ENCODE assay signal across 18 cellular contexts in genomic region chr11:61256710-61257482, GRCh38. TPM values are rescaled to one million over a fixed set of nuclear protein-coding genes. Genes with fewer than 3 reads are reported as not detected.
"Had no signal": no experiment of that assay in that cellular context is flagged by ENCODE, and none has a peak within 500 bp of the region (broad histone marks: within the 10 kb centered on the region; RNA-seq: fewer than 3 reads in every experiment).

No MANE protein-coding gene starts in this region.

- DNase-seq: activated CD4-positive, alpha-beta memory T cell treated with anti-CD3 and anti-CD28 coated beads for 36 hours; activated CD4-positive, alpha-beta T cell treated with anti-CD3 and anti-CD28 coated beads for 36 hours; activated CD8-positive, alpha-beta memory T cell treated with anti-CD3 and anti-CD28 coated beads, Interleukin-2, amount 10 ng/mL, durations not matched to agents 7 days and 5 days; activated effector memory CD4-positive, alpha-beta T cell treated with Interleukin-2 at 50 U/mL for 16 hours; activated naive CD4-positive, alpha-beta T cell treated with anti-CD3 and anti-CD28 coated beads, Interleukin-2, amount 50 U/mL, for 16 hours; activated T-cell treated with anti-CD3 and anti-CD28 coated beads, Interleukin-2, amount 50 U/mL, for 24 hours; erythroblast; gastrocnemius medialis; heart left ventricle; stimulated activated CD4-positive, alpha-beta T cell treated with anti-CD3 and anti-CD28 coated beads, Interleukin-2, amount 100 ng/mL, for 48 hours; T-helper 9 cell; tibial artery; uterus had no signal

- H3K36me3 Mint-ChIP-seq: activated CD4-positive, alpha-beta memory T cell treated with anti-CD3 and anti-CD28 coated beads for 36 hours; activated CD8-positive, alpha-beta memory T cell treated with anti-CD3 and anti-CD28 coated beads, Interleukin-2, amount 10 ng/mL, durations not matched to agents 7 days and 5 days; mesothelial cell of epicardium; stimulated activated memory B cell treated with anti-CD40 and anti-IgM and Interleukin-4, amounts not matched to agents 10 μg/mL and 1 μg/mL and 100 μg/mL, for 72 hours had no signal

- H3K4me1 ChIP-seq: gastrocnemius medialis, heart left ventricle, parathyroid adenoma, tibial artery, uterus had no signal

- H2AFZ ChIP-seq: parathyroid adenoma had no signal

- H3K27me3 Mint-ChIP-seq: activated CD4-positive, alpha-beta T cell treated with anti-CD3 and anti-CD28 coated beads for 36 hours; activated CD8-positive, alpha-beta memory T cell treated with anti-CD3 and anti-CD28 coated beads, Interleukin-2, amount 10 ng/mL, durations not matched to agents 7 days and 5 days; activated T-cell treated with anti-CD3 and anti-CD28 coated beads, Interleukin-2, amount 50 U/mL, for 24 hours; stimulated activated memory B cell treated with anti-CD40 and anti-IgM and Interleukin-4, amounts not matched to agents 10 μg/mL and 1 μg/mL and 100 μg/mL, for 72 hours had no signal

- H3K9ac ChIP-seq: parathyroid adenoma had no signal

- H3K27ac Mint-ChIP-seq: activated CD4-positive, alpha-beta memory T cell treated with anti-CD3 and anti-CD28 coated beads for 36 hours; activated CD4-positive, alpha-beta T cell treated with anti-CD3 and anti-CD28 coated beads for 36 hours; activated CD8-positive, alpha-beta memory T cell treated with anti-CD3 and anti-CD28 coated beads, Interleukin-2, amount 10 ng/mL, durations not matched to agents 7 days and 5 days; activated T-cell treated with anti-CD3 and anti-CD28 coated beads, Interleukin-2, amount 50 U/mL, for 24 hours; mesothelial cell of epicardium; stimulated activated memory B cell treated with anti-CD40 and anti-IgM and Interleukin-4, amounts not matched to agents 10 μg/mL and 1 μg/mL and 100 μg/mL, for 72 hours had no signal

- H3K27me3 ChIP-seq: gastrocnemius medialis, heart left ventricle, tibial artery, uterus had no signal

- H3K4me1 Mint-ChIP-seq: activated CD4-positive, alpha-beta T cell treated with anti-CD3 and anti-CD28 coated beads for 36 hours; mesothelial cell of epicardium had no signal

- H3K9me3 Mint-ChIP-seq: activated CD4-positive, alpha-beta memory T cell treated with anti-CD3 and anti-CD28 coated beads for 36 hours; activated T-cell treated with anti-CD3 and anti-CD28 coated beads, Interleukin-2, amount 50 U/mL, for 24 hours; mesothelial cell of epicardium; stimulated activated memory B cell treated with anti-CD40 and anti-IgM and Interleukin-4, amounts not matched to agents 10 μg/mL and 1 μg/mL and 100 μg/mL, for 72 hours had no signal

- H3K9me3 ChIP-seq: gastrocnemius medialis, heart left ventricle, tibial artery, uterus had no signal

- H3K27ac ChIP-seq: gastrocnemius medialis, heart left ventricle, parathyroid adenoma, tibial artery, uterus had no signal

- H3K4me3 ChIP-seq: gastrocnemius medialis, heart left ventricle, lung, tibial artery, uterus had no signal

- H3K4me3 Mint-ChIP-seq: activated CD4-positive, alpha-beta memory T cell treated with anti-CD3 and anti-CD28 coated beads for 36 hours; activated CD4-positive, alpha-beta T cell treated with anti-CD3 and anti-CD28 coated beads for 36 hours; activated CD8-positive, alpha-beta memory T cell treated with anti-CD3 and anti-CD28 coated beads, Interleukin-2, amount 10 ng/mL, durations not matched to agents 7 days and 5 days; activated T-cell treated with anti-CD3 and anti-CD28 coated beads, Interleukin-2, amount 50 U/mL, for 24 hours; mesothelial cell of epicardium; stimulated activated memory B cell treated with anti-CD40 and anti-IgM and Interleukin-4, amounts not matched to agents 10 μg/mL and 1 μg/mL and 100 μg/mL, for 72 hours had no signal

- H3K36me3 ChIP-seq: gastrocnemius medialis, heart left ventricle, uterus had no signal

RNA-seq across cellular contexts. Expression of gene PGA5, which starts 15.9 kb away (rescaled TPM):
- total RNA-seq: activated CD4-positive, alpha-beta memory T cell treated with anti-CD3 and anti-CD28 coated beads for 36 hours; activated CD4-positive, alpha-beta T cell treated with anti-CD3 and anti-CD28 coated beads for 36 hours; activated CD8-positive, alpha-beta memory T cell treated with anti-CD3 and anti-CD28 coated beads, Interleukin-2, amount 10 ng/mL, durations not matched to agents 7 days and 5 days; gastrocnemius medialis; mesothelial cell of epicardium; renal cortical epithelial cell; uterus had no signal

RNA-seq across cellular contexts. Expression of gene PGA4, which starts 34.7 kb away (rescaled TPM):
- total RNA-seq: activated CD4-positive, alpha-beta memory T cell treated with anti-CD3 and anti-CD28 coated beads for 36 hours; activated CD4-positive, alpha-beta T cell treated with anti-CD3 and anti-CD28 coated beads for 36 hours; activated CD8-positive, alpha-beta memory T cell treated with anti-CD3 and anti-CD28 coated beads, Interleukin-2, amount 10 ng/mL, durations not matched to agents 7 days and 5 days; mesothelial cell of epicardium; renal cortical epithelial cell had no signal

RNA-seq across cellular contexts. Expression of gene PGA3, which starts 53.6 kb away (rescaled TPM):
- total RNA-seq: activated CD4-positive, alpha-beta memory T cell treated with anti-CD3 and anti-CD28 coated beads for 36 hours; activated CD4-positive, alpha-beta T cell treated with anti-CD3 and anti-CD28 coated beads for 36 hours; activated CD8-positive, alpha-beta memory T cell treated with anti-CD3 and anti-CD28 coated beads, Interleukin-2, amount 10 ng/mL, durations not matched to agents 7 days and 5 days; gastrocnemius medialis; lung; mesothelial cell of epicardium; renal cortical epithelial cell had no signal
